In the genomic region with DNA sequence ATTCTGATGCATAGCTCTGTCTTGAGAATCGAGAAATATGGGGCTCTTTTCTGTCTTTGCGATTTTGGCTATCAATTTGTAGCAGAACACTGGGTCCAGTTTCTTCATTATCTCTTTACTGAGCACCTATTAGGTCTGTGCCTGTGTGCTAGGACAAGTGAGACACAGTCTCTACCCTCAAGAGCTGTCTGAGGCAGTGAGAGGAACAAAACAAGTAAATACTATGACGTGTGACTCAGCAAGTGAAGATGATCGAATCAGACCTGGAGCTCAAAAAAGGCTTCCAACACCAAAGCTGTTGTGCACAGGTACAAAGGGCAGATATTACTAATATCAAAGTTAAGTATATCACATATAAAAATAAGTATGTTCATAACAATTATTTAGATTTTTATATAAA, we compare ENCODE assay signal across 14 cellular contexts. TPM values are rescaled to one million over a fixed set of nuclear protein-coding genes. Genes with fewer than 3 reads are reported as not detected.
"Had no signal": no experiment of that assay in that cellular context is flagged by ENCODE, and none has a peak within 500 bp of the region (broad histone marks: within the 10 kb centered on the region; RNA-seq: fewer than 3 reads in every experiment).

No MANE protein-coding gene starts in this region.

- H3K4me1 ChIP-seq: colonic mucosa had no signal

- DNase-seq: activated CD4-positive, alpha-beta T cell treated with anti-CD3 and anti-CD28 coated beads for 48 hours; activated CD8-positive, alpha-beta memory T cell treated with anti-CD3 and anti-CD28 coated beads, Interleukin-2, amount 50 U/mL, for 48 hours; activated CD8-positive, alpha-beta T cell treated with anti-CD3 and anti-CD28 coated beads, Interleukin-2, amount 10 ng/mL, durations not matched to agents 7 days and 5 days; activated naive CD4-positive, alpha-beta T cell; aorta; colonic mucosa; effector CD4-positive, alpha-beta T cell; hippocampal formation; pancreas; stimulated activated CD4-positive, alpha-beta T cell treated with anti-CD3 and anti-CD28 coated beads, Interleukin-4, amount 100 ng/mL, for 4 hours; stimulated activated naive CD8-positive, alpha-beta T cell treated with anti-CD3 and anti-CD28 coated beads, Interleukin-15, amount 100 ng/mL, for 72 hours; WERI-Rb-1 had no signal

- H3K27ac ChIP-seq: colonic mucosa, thoracic aorta, WERI-Rb-1 had no signal

- H3K27me3 ChIP-seq: colonic mucosa, pancreas had no signal

- ATAC-seq: activated CD8-positive, alpha-beta T cell treated with anti-CD3 and anti-CD28 coated beads, Interleukin-2, amount 10 ng/mL, durations not matched to agents 7 days and 5 days; pancreas; stimulated activated naive CD8-positive, alpha-beta T cell treated with anti-CD3 and anti-CD28 coated beads, Interleukin-15, amount 100 ng/mL, for 72 hours had no signal

RNA-seq across cellular contexts. Expression of a gene that starts 52.4 kb away (rescaled TPM):
- total RNA-seq: activated T-helper 1 cell treated with anti-CD3 and anti-CD28 coated beads, Interleukin-12 subunit alpha, Interleukin-12 subunit beta, Interleukin-2, Interleukin-4 antibody, amounts not matched to agents 30 ng/mL and 10 ng/mL and 1 ng/mL, durations not matched to agents 14 hours and 24 hours and 36 hours had no signal
